1 cellular context compared by ENCODE assay signal in the genomic region with DNA sequence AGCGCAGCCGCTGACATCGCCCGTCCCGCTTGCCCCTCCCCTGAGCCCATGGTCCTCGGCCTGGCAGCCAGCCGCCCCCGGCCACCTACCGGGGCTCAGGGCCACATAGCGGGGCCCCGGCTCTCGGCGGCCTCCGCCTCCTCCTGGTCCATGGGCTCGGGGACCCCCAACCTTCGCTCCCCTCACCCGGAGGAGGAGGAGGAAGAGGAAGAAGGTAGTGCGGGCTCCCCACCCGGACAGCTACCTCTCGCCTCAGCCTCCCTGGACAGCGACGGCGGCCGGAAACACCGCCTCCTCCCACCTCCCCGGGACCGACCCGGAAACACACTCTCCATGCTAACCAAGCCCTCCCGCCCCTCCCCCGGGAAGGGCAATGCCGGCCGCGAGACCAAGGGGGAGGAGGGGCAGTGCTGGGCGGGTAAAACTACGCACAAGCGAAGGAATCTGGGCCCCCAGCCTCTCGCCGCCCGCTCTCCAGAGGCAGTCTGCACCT.
TF ChIP-seq lines count a peak whose summit lies in the region.

A gene (minus strand): TSS at position 286 of the 493 bp plus-strand sequence. CDS start 2,912 bp downstream, outside the sequence.

TF ChIP-seq in HEK293, 187 proteins besides CTCF, POLR2A, EP300 and RAD21 (continued from another document):
- TF ChIP-seq, protein P1, sequence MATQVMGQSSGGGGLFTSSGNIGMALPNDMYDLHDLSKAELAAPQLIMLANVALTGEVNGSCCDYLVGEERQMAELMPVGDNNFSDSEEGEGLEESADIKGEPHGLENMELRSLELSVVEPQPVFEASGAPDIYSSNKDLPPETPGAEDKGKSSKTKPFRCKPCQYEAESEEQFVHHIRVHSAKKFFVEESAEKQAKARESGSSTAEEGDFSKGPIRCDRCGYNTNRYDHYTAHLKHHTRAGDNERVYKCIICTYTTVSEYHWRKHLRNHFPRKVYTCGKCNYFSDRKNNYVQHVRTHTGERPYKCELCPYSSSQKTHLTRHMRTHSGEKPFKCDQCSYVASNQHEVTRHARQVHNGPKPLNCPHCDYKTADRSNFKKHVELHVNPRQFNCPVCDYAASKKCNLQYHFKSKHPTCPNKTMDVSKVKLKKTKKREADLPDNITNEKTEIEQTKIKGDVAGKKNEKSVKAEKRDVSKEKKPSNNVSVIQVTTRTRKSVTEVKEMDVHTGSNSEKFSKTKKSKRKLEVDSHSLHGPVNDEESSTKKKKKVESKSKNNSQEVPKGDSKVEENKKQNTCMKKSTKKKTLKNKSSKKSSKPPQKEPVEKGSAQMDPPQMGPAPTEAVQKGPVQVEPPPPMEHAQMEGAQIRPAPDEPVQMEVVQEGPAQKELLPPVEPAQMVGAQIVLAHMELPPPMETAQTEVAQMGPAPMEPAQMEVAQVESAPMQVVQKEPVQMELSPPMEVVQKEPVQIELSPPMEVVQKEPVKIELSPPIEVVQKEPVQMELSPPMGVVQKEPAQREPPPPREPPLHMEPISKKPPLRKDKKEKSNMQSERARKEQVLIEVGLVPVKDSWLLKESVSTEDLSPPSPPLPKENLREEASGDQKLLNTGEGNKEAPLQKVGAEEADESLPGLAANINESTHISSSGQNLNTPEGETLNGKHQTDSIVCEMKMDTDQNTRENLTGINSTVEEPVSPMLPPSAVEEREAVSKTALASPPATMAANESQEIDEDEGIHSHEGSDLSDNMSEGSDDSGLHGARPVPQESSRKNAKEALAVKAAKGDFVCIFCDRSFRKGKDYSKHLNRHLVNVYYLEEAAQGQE (tag by site-specific recombination; IDR thresholded peaks at IDR 0.05) = peak; percentile 95
- TF ChIP-seq ZBTB21 (tag by site-specific recombination; IDR thresholded peaks at IDR 0.05) (peak; percentile 8; the same call in 1 of the 2 replicates), ZNF785 (tag by site-specific recombination; IDR thresholded peaks at IDR 0.05) (no peak), ZNF626 (tag by site-specific recombination; IDR thresholded peaks at IDR 0.05) (no peak), ZBTB20 (tag by site-specific recombination; IDR thresholded peaks at IDR 0.05) (peak; percentile 50; the same call in 1 of the 2 replicates), HOXC10 (CRISPR knock-in tag; IDR thresholded peaks at IDR 0.05) (0 out of 2 replicates have a peak, but pooled peaks have one; percentile 65), BCL11A (tag by site-specific recombination; IDR thresholded peaks at IDR 0.05; ENCODE audit: low read depth) (peak; percentile 25; the same call in 1 of the 2 replicates), SCRT2 (tag by site-specific recombination; IDR thresholded peaks at IDR 0.05) (no peak), OSR2 (tag by site-specific recombination; IDR thresholded peaks at IDR 0.05) (no peak), ZNF24 (tag by site-specific recombination; IDR thresholded peaks at IDR 0.05) (peak; percentile 46; the same call in 1 of the 2 replicates)
- TF ChIP-seq, protein P2, sequence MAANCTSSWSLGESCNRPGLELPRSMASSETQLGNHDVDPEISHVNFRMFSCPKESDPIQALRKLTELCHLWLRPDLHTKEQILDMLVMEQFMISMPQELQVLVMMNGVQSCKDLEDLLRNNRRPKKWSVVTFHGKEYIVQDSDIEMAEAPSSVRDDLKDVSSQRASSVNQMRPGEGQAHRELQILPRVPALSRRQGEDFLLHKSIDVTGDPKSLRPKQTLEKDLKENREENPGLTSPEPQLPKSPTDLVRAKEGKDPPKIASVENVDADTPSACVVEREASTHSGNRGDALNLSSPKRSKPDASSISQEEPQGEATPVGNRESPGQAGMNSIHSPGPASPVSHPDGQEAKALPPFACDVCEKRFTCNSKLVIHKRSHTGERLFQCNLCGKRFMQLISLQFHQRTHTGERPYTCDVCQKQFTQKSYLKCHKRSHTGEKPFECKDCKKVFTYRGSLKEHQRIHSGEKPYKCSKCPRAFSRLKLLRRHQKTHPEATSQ (tag by site-specific recombination; IDR thresholded peaks at IDR 0.05) = 0 out of 2 replicates have a peak, but pooled peaks have one; percentile 45
- TF ChIP-seq, protein P3, sequence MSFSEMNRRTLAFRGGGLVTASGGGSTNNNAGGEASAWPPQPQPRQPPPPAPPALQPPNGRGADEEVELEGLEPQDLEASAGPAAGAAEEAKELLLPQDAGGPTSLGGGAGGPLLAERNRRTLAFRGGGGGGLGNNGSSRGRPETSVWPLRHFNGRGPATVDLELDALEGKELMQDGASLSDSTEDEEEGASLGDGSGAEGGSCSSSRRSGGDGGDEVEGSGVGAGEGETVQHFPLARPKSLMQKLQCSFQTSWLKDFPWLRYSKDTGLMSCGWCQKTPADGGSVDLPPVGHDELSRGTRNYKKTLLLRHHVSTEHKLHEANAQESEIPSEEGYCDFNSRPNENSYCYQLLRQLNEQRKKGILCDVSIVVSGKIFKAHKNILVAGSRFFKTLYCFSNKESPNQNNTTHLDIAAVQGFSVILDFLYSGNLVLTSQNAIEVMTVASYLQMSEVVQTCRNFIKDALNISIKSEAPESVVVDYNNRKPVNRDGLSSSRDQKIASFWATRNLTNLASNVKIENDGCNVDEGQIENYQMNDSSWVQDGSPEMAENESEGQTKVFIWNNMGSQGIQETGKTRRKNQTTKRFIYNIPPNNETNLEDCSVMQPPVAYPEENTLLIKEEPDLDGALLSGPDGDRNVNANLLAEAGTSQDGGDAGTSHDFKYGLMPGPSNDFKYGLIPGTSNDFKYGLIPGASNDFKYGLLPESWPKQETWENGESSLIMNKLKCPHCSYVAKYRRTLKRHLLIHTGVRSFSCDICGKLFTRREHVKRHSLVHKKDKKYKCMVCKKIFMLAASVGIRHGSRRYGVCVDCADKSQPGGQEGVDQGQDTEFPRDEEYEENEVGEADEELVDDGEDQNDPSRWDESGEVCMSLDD (tag by site-specific recombination; IDR thresholded peaks at IDR 0.05) = peak; percentile 58; the same call in 1 of the 2 replicates
- TF ChIP-seq, protein P4, sequence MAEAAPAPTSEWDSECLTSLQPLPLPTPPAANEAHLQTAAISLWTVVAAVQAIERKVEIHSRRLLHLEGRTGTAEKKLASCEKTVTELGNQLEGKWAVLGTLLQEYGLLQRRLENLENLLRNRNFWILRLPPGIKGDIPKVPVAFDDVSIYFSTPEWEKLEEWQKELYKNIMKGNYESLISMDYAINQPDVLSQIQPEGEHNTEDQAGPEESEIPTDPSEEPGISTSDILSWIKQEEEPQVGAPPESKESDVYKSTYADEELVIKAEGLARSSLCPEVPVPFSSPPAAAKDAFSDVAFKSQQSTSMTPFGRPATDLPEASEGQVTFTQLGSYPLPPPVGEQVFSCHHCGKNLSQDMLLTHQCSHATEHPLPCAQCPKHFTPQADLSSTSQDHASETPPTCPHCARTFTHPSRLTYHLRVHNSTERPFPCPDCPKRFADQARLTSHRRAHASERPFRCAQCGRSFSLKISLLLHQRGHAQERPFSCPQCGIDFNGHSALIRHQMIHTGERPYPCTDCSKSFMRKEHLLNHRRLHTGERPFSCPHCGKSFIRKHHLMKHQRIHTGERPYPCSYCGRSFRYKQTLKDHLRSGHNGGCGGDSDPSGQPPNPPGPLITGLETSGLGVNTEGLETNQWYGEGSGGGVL (tag by site-specific recombination; IDR thresholded peaks at IDR 0.05) = peak; percentile 45; the same call in 1 of the 2 replicates
- TF ChIP-seq, protein P5, sequence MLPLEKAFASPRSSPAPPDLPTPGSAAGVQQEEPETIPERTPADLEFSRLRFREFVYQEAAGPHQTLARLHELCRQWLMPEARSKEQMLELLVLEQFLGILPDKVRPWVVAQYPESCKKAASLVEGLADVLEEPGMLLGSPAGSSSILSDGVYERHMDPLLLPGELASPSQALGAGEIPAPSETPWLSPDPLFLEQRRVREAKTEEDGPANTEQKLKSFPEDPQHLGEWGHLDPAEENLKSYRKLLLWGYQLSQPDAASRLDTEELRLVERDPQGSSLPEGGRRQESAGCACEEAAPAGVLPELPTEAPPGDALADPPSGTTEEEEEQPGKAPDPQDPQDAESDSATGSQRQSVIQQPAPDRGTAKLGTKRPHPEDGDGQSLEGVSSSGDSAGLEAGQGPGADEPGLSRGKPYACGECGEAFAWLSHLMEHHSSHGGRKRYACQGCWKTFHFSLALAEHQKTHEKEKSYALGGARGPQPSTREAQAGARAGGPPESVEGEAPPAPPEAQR (tag by site-specific recombination; IDR thresholded peaks at IDR 0.05) = 0 out of 2 replicates have a peak, but pooled peaks have one; percentile 24
- TF ChIP-seq, protein P6, sequence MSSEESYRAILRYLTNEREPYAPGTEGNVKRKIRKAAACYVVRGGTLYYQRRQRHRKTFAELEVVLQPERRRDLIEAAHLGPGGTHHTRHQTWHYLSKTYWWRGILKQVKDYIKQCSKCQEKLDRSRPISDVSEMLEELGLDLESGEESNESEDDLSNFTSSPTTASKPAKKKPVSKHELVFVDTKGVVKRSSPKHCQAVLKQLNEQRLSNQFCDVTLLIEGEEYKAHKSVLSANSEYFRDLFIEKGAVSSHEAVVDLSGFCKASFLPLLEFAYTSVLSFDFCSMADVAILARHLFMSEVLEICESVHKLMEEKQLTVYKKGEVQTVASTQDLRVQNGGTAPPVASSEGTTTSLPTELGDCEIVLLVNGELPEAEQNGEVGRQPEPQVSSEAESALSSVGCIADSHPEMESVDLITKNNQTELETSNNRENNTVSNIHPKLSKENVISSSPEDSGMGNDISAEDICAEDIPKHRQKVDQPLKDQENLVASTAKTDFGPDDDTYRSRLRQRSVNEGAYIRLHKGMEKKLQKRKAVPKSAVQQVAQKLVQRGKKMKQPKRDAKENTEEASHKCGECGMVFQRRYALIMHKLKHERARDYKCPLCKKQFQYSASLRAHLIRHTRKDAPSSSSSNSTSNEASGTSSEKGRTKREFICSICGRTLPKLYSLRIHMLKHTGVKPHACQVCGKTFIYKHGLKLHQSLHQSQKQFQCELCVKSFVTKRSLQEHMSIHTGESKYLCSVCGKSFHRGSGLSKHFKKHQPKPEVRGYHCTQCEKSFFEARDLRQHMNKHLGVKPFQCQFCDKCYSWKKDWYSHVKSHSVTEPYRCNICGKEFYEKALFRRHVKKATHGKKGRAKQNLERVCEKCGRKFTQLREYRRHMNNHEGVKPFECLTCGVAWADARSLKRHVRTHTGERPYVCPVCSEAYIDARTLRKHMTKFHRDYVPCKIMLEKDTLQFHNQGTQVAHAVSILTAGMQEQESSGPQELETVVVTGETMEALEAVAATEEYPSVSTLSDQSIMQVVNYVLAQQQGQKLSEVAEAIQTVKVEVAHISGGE (tag by site-specific recombination; conservative IDR thresholded peaks at IDR 0.05; ENCODE audit: low read depth) = peak; percentile 92
- TF ChIP-seq, protein P7, sequence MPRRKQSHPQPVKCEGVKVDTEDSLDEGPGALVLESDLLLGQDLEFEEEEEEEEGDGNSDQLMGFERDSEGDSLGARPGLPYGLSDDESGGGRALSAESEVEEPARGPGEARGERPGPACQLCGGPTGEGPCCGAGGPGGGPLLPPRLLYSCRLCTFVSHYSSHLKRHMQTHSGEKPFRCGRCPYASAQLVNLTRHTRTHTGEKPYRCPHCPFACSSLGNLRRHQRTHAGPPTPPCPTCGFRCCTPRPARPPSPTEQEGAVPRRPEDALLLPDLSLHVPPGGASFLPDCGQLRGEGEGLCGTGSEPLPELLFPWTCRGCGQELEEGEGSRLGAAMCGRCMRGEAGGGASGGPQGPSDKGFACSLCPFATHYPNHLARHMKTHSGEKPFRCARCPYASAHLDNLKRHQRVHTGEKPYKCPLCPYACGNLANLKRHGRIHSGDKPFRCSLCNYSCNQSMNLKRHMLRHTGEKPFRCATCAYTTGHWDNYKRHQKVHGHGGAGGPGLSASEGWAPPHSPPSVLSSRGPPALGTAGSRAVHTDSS (tag by site-specific recombination; IDR thresholded peaks at IDR 0.05) = peak; percentile 76
- TF ChIP-seq, protein P8, sequence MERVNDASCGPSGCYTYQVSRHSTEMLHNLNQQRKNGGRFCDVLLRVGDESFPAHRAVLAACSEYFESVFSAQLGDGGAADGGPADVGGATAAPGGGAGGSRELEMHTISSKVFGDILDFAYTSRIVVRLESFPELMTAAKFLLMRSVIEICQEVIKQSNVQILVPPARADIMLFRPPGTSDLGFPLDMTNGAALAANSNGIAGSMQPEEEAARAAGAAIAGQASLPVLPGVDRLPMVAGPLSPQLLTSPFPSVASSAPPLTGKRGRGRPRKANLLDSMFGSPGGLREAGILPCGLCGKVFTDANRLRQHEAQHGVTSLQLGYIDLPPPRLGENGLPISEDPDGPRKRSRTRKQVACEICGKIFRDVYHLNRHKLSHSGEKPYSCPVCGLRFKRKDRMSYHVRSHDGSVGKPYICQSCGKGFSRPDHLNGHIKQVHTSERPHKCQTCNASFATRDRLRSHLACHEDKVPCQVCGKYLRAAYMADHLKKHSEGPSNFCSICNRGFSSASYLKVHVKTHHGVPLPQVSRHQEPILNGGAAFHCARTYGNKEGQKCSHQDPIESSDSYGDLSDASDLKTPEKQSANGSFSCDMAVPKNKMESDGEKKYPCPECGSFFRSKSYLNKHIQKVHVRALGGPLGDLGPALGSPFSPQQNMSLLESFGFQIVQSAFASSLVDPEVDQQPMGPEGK (tag by site-specific recombination; IDR thresholded peaks at IDR 0.05) = peak; percentile 99
- TF ChIP-seq, protein P9, sequence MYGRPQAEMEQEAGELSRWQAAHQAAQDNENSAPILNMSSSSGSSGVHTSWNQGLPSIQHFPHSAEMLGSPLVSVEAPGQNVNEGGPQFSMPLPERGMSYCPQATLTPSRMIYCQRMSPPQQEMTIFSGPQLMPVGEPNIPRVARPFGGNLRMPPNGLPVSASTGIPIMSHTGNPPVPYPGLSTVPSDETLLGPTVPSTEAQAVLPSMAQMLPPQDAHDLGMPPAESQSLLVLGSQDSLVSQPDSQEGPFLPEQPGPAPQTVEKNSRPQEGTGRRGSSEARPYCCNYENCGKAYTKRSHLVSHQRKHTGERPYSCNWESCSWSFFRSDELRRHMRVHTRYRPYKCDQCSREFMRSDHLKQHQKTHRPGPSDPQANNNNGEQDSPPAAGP (tag by site-specific recombination; IDR thresholded peaks at IDR 0.05) = peak; percentile 53
